25 cellular contexts compared by ENCODE assay signal in the genomic region with DNA sequence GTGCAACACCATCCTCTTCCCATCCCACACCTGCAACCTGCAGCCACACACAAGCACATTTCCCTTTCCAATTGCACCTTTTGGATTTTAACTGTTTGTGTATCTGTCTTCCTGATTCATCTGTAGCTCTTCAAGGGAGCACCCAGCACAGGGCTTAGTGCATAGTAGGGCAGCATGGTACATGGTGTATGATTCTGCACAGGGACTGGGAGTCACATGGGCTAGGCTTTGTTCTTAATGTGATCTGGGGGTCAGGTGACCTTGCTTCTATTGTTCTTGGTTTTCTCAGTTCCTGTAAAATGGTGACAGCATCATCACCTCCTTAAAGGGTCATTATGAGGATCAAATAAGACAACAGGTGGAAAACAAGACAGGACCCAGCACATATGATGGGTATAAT.
"Had no signal": no experiment of that assay in that cellular context is flagged by ENCODE, and none has a peak within 500 bp of the region (broad histone marks: within the 10 kb centered on the region; RNA-seq: fewer than 3 reads in every experiment).

No MANE protein-coding gene starts in this region.

- H3K36me3 ChIP-seq: heart right ventricle, lower lobe of right lung, pancreas, right lobe of liver, stomach, thyroid gland, vagina had no signal

- H3K4me3 Mint-ChIP-seq: naive thymus-derived CD8-positive, alpha-beta T cell; nephron; neural crest cell; stimulated activated naive B cell treated with anti-CD40 and anti-IgM and Interleukin-4, amounts not matched to agents 10 μg/mL and 1 μg/mL and 100 μg/mL, for 72 hours; type B pancreatic cell had no signal

- ATAC-seq: heart right ventricle; left ventricle myocardium superior; naive thymus-derived CD8-positive, alpha-beta T cell; pancreas; psoas muscle; right lobe of liver; stimulated activated naive B cell treated with anti-CD40 and anti-IgM and Interleukin-4, amounts not matched to agents 10 μg/mL and 1 μg/mL and 100 μg/mL, for 72 hours; stimulated activated naive CD8-positive, alpha-beta T cell treated with anti-CD3 and anti-CD28 coated beads, Interleukin-15, Interleukin-2, amounts not matched to agents 100 U/mL and 50 U/mL, for 24 hours had no signal

- H3K4me3 ChIP-seq: heart right ventricle, hepatocyte, lower lobe of right lung, pancreas, psoas muscle, right lobe of liver, smooth muscle cell, stomach, testis, thyroid gland, vagina had no signal

- H3K4me1 Mint-ChIP-seq: naive thymus-derived CD8-positive, alpha-beta T cell; nephron; neural crest cell; stimulated activated naive B cell treated with anti-CD40 and anti-IgM and Interleukin-4, amounts not matched to agents 10 μg/mL and 1 μg/mL and 100 μg/mL, for 72 hours had no signal

- FAIRE-seq: pancreas had no signal

- H3K27ac ChIP-seq: heart right ventricle, hepatocyte, lower lobe of right lung, pancreas, psoas muscle, right lobe of liver, stomach, testis, thyroid gland, vagina had no signal

- H3K27ac Mint-ChIP-seq: naive thymus-derived CD8-positive, alpha-beta T cell; nephron; stimulated activated naive B cell treated with anti-CD40 and anti-IgM and Interleukin-4, amounts not matched to agents 10 μg/mL and 1 μg/mL and 100 μg/mL, for 72 hours; type B pancreatic cell had no signal

- H3K36me3 Mint-ChIP-seq: naive thymus-derived CD8-positive, alpha-beta T cell; stimulated activated naive B cell treated with anti-CD40 and anti-IgM and Interleukin-4, amounts not matched to agents 10 μg/mL and 1 μg/mL and 100 μg/mL, for 72 hours; type B pancreatic cell had no signal

- H3K9me3 ChIP-seq: heart right ventricle, lower lobe of right lung, pancreas, psoas muscle, right lobe of liver, stomach, testis, thyroid gland, vagina had no signal

- DNase-seq: heart right ventricle; islet precursor cell; left ventricle myocardium superior; lower lobe of right lung; mammary epithelial cell; mesenchymal stem cell; posterior cingulate gyrus; right lobe of liver; stimulated activated CD4-positive, alpha-beta T cell treated with anti-CD3 and anti-CD28 coated beads, Interleukin-1b, Interleukin-23, amount 100 ng/mL, for 48 hours; stimulated activated CD4-positive, alpha-beta T cell treated with anti-CD3 and anti-CD28 coated beads, Interleukin-2, amount 100 ng/mL, for 48 hours; stimulated activated CD4-positive, alpha-beta T cell treated with anti-CD3 and anti-CD28 coated beads, Interleukin-4, amount 100 ng/mL, for 4 hours; stimulated activated naive B cell treated with anti-CD40 and anti-IgM and Interleukin-4, amounts not matched to agents 10 μg/mL and 1 μg/mL and 100 μg/mL, for 72 hours; stimulated activated naive CD8-positive, alpha-beta T cell treated with anti-CD3 and anti-CD28 coated beads, Interleukin-15, Interleukin-2, amounts not matched to agents 100 U/mL and 50 U/mL, for 24 hours; testis; thyroid gland had no signal

- H3K27me3 ChIP-seq: right lobe of liver, testis, thyroid gland, vagina had no signal

- H3K9me3 Mint-ChIP-seq: nephron; neural crest cell; stimulated activated naive B cell treated with anti-CD40 and anti-IgM and Interleukin-4, amounts not matched to agents 10 μg/mL and 1 μg/mL and 100 μg/mL, for 72 hours; type B pancreatic cell had no signal

- H3K4me1 ChIP-seq: heart right ventricle, lower lobe of right lung, pancreas, psoas muscle, right lobe of liver, stomach, testis, thyroid gland, vagina had no signal
